Comparison of ENCODE assay signal across 1 cellular context in the genomic region with DNA sequence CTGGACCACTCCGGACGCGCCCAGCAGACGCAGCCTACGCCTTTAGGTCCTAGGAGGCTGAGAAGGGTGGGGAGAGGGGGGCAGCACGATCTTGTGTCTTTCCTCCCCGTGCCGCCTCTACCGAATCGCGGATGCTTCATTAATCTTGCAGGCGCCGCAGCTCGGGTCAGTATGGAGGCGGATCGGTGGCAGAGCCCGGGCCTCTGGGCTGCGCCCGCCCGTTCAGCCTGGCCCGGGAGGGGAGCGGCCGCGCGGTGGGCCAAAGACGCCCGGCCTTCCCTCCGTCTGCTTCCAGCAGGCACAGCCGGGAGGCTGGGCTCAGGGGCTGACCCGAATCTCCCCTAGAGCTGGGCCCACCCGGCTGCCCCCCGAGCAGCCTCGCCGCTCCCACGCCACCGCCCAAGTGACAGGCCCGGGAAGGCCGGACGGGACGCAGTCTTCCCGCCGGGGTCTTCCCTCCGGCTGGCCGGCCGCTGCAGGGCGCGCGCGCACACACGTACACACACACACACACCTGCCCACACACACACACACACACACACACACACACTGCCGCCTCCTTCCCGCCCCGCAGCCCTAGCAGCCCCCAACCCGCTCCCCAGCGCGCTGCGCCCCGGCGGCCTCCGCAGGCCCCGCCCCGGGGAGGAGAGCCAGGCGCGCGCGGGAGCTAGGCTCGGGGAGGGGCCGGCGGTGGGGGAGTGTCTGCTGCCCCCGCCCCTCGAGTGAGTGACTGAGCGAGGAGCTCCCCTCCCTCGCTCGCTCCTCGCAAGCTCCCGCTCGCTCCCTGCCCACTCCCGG.
TF ChIP-seq lines count a peak whose summit lies in the region.

A gene with protein sequence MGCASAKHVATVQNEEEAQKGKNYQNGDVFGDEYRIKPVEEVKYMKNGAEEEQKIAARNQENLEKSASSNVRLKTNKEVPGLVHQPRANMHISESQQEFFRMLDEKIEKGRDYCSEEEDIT (plus strand): TSS at position 759 of the 798 bp plus-strand sequence. CDS start 90,481 bp downstream, outside the sequence.

TF ChIP-seq in HEK293, 187 proteins besides CTCF, POLR2A, EP300 and RAD21 (continued from another document):
- TF ChIP-seq, protein P1, sequence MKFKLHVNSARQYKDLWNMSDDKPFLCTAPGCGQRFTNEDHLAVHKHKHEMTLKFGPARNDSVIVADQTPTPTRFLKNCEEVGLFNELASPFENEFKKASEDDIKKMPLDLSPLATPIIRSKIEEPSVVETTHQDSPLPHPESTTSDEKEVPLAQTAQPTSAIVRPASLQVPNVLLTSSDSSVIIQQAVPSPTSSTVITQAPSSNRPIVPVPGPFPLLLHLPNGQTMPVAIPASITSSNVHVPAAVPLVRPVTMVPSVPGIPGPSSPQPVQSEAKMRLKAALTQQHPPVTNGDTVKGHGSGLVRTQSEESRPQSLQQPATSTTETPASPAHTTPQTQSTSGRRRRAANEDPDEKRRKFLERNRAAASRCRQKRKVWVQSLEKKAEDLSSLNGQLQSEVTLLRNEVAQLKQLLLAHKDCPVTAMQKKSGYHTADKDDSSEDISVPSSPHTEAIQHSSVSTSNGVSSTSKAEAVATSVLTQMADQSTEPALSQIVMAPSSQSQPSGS (tag by site-specific recombination; IDR thresholded peaks at IDR 0.05; ENCODE audit: low read depth): no peak
- TF ChIP-seq ZNF560 (tag by site-specific recombination; IDR thresholded peaks at IDR 0.05; ENCODE audit: borderline replicate concordance) (no peak), ZNF114 (tag by site-specific recombination; IDR thresholded peaks at IDR 0.05) (no peak), RBAK (tag by site-specific recombination; IDR thresholded peaks at IDR 0.05) (no peak), ZNF747 (tag by site-specific recombination; IDR thresholded peaks at IDR 0.05) (no peak), ZNF621 (tag by site-specific recombination; IDR thresholded peaks at IDR 0.05) (no peak), ZNF423 (tag by site-specific recombination; IDR thresholded peaks at IDR 0.05) (peak; percentile 71), ZFP37 (tag by site-specific recombination; IDR thresholded peaks at IDR 0.05) (peak; percentile 89; the same call in 1 of the 2 replicates), KLF16 (tag by site-specific recombination; IDR thresholded peaks at IDR 0.05) (peak; percentile 98), ZNF48 (tag by site-specific recombination; IDR thresholded peaks at IDR 0.05) (no peak), REPIN1 (tag by site-specific recombination; IDR thresholded peaks at IDR 0.05; ENCODE audit: low read depth) (peak; percentile 98), FEZF1 (tag by site-specific recombination; IDR thresholded peaks at IDR 0.05) (0 out of 2 replicates have a peak, but pooled peaks have one; percentile 37), ZSCAN23 (tag by site-specific recombination; IDR thresholded peaks at IDR 0.05) (no peak; the same call in 1 of the 2 replicates), ZNF19 (tag by site-specific recombination; IDR thresholded peaks at IDR 0.05; ENCODE audit: low read depth) (peak; percentile 82; the same call in 1 of the 2 replicates), ZNF157 (tag by site-specific recombination; IDR thresholded peaks at IDR 0.05) (peak; percentile 54; the same call in 1 of the 2 replicates), ZNF311 (tag by site-specific recombination; IDR thresholded peaks at IDR 0.05; ENCODE audit: borderline replicate concordance) (no peak), TCF7L2 (IDR thresholded peaks at IDR 0.05; ENCODE audit: borderline replicate concordance, low read depth, low read length) (no peak), ZEB2 (tag by site-specific recombination; IDR thresholded peaks at IDR 0.05) (peak; percentile 79), ZNF830 (tag by site-specific recombination; IDR thresholded peaks at IDR 0.05; ENCODE audit: low read depth) (no peak), ZBTB7A (tag by site-specific recombination; IDR thresholded peaks at IDR 0.05; ENCODE audit: low read depth) (peak; percentile 98), ZNF791 (tag by site-specific recombination; IDR thresholded peaks at IDR 0.05) (0 out of 2 replicates have a peak, but pooled peaks have one; percentile 50), ZNF530 (tag by site-specific recombination; IDR thresholded peaks at IDR 0.05; ENCODE audit: low read depth) (0 out of 2 replicates have a peak, but pooled peaks have one; percentile 40), ZNF350 (tag by site-specific recombination; IDR thresholded peaks at IDR 0.05) (no peak), ZBTB8A (tag by site-specific recombination; IDR thresholded peaks at IDR 0.05) (peak; percentile 94), MYNN (tag by site-specific recombination; IDR thresholded peaks at IDR 0.05; ENCODE audit: borderline replicate concordance) (peak; percentile 81), IKZF3 (tag by site-specific recombination; IDR thresholded peaks at IDR 0.05) (no peak; the same call in 1 of the 2 replicates), ZNF610 (tag by site-specific recombination; IDR thresholded peaks at IDR 0.05; ENCODE audit: borderline replicate concordance) (peak; percentile 92), WT1 (tag by site-specific recombination; IDR thresholded peaks at IDR 0.05) (peak; percentile 66; the same call in 1 of the 2 replicates), ZNF654 (tag by site-specific recombination; IDR thresholded peaks at IDR 0.05; ENCODE audit: low read depth) (no peak), ZNF155 (tag by site-specific recombination; IDR thresholded peaks at IDR 0.05) (no peak), ZNF324 (tag by site-specific recombination; IDR thresholded peaks at IDR 0.05) (peak; percentile 91), ZNF146 (tag by site-specific recombination; IDR thresholded peaks at IDR 0.05) (peak; percentile 77), ZNF121 (tag by site-specific recombination; IDR thresholded peaks at IDR 0.05) (peak; percentile 66; the same call in 1 of the 2 replicates), ZNF514 (tag by site-specific recombination; IDR thresholded peaks at IDR 0.05) (no peak), ZNF138 (tag by site-specific recombination; IDR thresholded peaks at IDR 0.05; ENCODE audit: borderline replicate concordance) (no peak), OVOL3 (tag by site-specific recombination; IDR thresholded peaks at IDR 0.05) (peak; percentile 85), ZNF510 (tag by site-specific recombination; IDR thresholded peaks at IDR 0.05; ENCODE audit: insufficient replicate concordance) (no peak), ZNF626 (tag by site-specific recombination; IDR thresholded peaks at IDR 0.05) (no peak), ZNF701 (tag by site-specific recombination; IDR thresholded peaks at IDR 0.05) (no peak), ZNF239 (tag by site-specific recombination; IDR thresholded peaks at IDR 0.05) (peak; percentile 90), GLIS2 (tag by site-specific recombination; IDR thresholded peaks at IDR 0.05) (peak; percentile 97), ZNF521 (tag by site-specific recombination; IDR thresholded peaks at IDR 0.05) (no peak)
- TF ChIP-seq, protein P2, sequence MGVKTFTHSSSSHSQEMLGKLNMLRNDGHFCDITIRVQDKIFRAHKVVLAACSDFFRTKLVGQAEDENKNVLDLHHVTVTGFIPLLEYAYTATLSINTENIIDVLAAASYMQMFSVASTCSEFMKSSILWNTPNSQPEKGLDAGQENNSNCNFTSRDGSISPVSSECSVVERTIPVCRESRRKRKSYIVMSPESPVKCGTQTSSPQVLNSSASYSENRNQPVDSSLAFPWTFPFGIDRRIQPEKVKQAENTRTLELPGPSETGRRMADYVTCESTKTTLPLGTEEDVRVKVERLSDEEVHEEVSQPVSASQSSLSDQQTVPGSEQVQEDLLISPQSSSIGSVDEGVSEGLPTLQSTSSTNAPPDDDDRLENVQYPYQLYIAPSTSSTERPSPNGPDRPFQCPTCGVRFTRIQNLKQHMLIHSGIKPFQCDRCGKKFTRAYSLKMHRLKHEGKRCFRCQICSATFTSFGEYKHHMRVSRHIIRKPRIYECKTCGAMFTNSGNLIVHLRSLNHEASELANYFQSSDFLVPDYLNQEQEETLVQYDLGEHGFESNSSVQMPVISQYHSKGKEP (tag by site-specific recombination; IDR thresholded peaks at IDR 0.05): peak; percentile 16; the same call in 1 of the 2 replicates
- TF ChIP-seq, protein P3, sequence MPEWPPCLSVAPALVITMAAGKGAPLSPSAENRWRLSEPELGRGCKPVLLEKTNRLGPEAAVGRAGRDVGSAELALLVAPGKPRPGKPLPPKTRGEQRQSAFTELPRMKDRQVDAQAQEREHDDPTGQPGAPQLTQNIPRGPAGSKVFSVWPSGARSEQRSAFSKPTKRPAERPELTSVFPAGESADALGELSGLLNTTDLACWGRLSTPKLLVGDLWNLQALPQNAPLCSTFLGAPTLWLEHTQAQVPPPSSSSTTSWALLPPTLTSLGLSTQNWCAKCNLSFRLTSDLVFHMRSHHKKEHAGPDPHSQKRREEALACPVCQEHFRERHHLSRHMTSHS (tag by site-specific recombination; IDR thresholded peaks at IDR 0.05): peak; percentile 90
- TF ChIP-seq, protein P4, sequence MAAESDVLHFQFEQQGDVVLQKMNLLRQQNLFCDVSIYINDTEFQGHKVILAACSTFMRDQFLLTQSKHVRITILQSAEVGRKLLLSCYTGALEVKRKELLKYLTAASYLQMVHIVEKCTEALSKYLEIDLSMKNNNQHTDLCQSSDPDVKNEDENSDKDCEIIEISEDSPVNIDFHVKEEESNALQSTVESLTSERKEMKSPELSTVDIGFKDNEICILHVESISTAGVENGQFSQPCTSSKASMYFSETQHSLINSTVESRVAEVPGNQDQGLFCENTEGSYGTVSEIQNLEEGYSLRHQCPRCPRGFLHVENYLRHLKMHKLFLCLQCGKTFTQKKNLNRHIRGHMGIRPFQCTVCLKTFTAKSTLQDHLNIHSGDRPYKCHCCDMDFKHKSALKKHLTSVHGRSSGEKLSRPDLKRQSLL (tag by site-specific recombination; IDR thresholded peaks at IDR 0.05): peak; percentile 67
